In the genomic region with DNA sequence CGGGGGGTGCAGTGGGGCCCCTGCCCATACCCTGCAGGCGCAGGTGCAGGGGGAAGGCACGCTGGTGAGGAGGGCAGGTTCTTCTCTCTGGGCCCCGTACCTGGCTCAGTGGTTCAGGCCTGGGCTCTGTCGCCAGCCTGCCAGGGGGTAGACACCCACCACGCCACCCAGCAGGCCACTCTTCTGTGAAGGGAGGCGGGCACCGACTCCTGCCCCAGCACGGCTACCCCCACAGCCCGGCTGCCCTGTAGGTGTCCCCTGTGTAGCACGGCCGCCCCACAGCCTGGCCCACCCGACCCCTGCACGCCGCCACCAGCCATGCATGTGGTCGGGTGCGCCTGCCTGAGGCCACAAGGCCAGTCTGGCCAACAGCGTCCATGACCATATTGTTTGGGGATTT, we compare ENCODE assay signal across 29 cellular contexts. TPM values are rescaled to one million over a fixed set of nuclear protein-coding genes. Genes with fewer than 3 reads are reported as not detected.
"Had no signal": no experiment of that assay in that cellular context is flagged by ENCODE, and none has a peak within 500 bp of the region (broad histone marks: within the 10 kb centered on the region; RNA-seq: fewer than 3 reads in every experiment).

No MANE protein-coding gene starts in this region.

- H3K4me1 Mint-ChIP-seq: endodermal cell had no signal

- DNase-seq: effector CD4-positive, alpha-beta T cell; endodermal cell; erythroblast; foreskin melanocyte; head of caudate nucleus; islet precursor cell; mesendoderm; naive thymus-derived CD4-positive, alpha-beta T cell; nephron progenitor cell; retina; sigmoid colon; stimulated activated CD4-positive, alpha-beta T cell treated with anti-CD3 and anti-CD28 coated beads, Interleukin-2, amount 100 ng/mL, for 24 hours; stimulated activated CD4-positive, alpha-beta T cell treated with anti-CD3 and anti-CD28 coated beads, Interleukin-4, amount 100 ng/mL, for 4 hours; stimulated activated naive CD4-positive, alpha-beta T cell; stomach; substantia nigra; transverse colon had no signal

- ATAC-seq: naive thymus-derived CD4-positive, alpha-beta T cell had no signal

- H3K4me1 ChIP-seq: psoas muscle had no signal

- H3K27ac Mint-ChIP-seq: endodermal cell; naive thymus-derived CD4-positive, alpha-beta T cell; nephron progenitor cell had no signal

- H3K36me3 ChIP-seq: neutrophil, sigmoid colon, stomach, thoracic aorta, transverse colon had no signal

- H3K27ac ChIP-seq: coronary artery, neutrophil, psoas muscle, sigmoid colon, skin epidermis, stomach, thoracic aorta, transverse colon had no signal

- H3K4me3 Mint-ChIP-seq: endodermal cell; naive thymus-derived CD4-positive, alpha-beta T cell; nephron progenitor cell had no signal

- H3K4me3 ChIP-seq: coronary artery, psoas muscle, sigmoid colon, skin epidermis, stomach, thoracic aorta, transverse colon had no signal

- H3K9me3 ChIP-seq: psoas muscle, sigmoid colon, transverse colon had no signal

RNA-seq across cellular contexts. Expression of a gene that starts 1.7 kb away (rescaled TPM):
- total RNA-seq: cerebellum; dermis microvascular lymphatic vessel endothelial cell; endodermal cell; endothelial cell of umbilical vein; liver; lung microvascular endothelial cell; naive thymus-derived CD4-positive, alpha-beta T cell; osteoblast had no signal
- polyA plus RNA-seq: naive thymus-derived CD4-positive, alpha-beta T cell had no signal

RNA-seq across cellular contexts. Expression of a gene that starts 3.9 kb away (rescaled TPM):
- total RNA-seq: cerebellum, endothelial cell of umbilical vein, lung microvascular endothelial cell, osteoblast had no signal
- polyA plus RNA-seq: endothelial cell of umbilical vein had no signal

RNA-seq across cellular contexts. Expression of a gene that starts 11.4 kb away (rescaled TPM):
- total RNA-seq: cerebellum, dermis microvascular lymphatic vessel endothelial cell, endodermal cell, endothelial cell of umbilical vein, liver, lung microvascular endothelial cell, osteoblast, sigmoid colon, stomach, thoracic aorta, transverse colon, ureter had no signal
- polyA plus RNA-seq: endothelial cell of umbilical vein; liver; naive thymus-derived CD4-positive, alpha-beta T cell; stomach had no signal

RNA-seq across cellular contexts. Expression of a gene that starts 17.7 kb away (rescaled TPM):
- total RNA-seq: cerebellum; endothelial cell of umbilical vein; liver; lung microvascular endothelial cell; naive thymus-derived CD4-positive, alpha-beta T cell; osteoblast; sigmoid colon; stomach; thoracic aorta; ureter had no signal
- polyA plus RNA-seq: endothelial cell of umbilical vein; liver; naive thymus-derived CD4-positive, alpha-beta T cell; stomach had no signal

RNA-seq across cellular contexts. Expression of a gene that starts 34.2 kb away (rescaled TPM):
- total RNA-seq: osteoblast had no signal
